In the genomic region with DNA sequence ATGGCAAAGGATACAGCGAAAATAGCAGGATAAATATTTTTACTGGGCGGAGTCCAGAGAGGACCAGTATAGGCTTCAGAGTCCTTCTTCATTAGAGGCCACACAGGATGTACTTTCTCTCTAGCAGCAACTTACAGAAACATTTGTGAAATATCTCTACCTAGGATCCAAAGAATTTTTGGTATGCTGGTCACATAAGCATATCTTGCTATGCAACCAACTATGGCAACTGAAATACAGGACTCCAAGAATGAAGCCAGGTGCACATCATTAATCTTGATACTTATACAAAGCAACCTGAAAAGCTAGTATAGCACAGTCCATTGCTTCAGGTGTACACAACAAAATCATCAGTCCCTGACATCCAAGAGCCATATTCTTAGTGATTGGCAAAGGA, we compare ENCODE assay signal across 16 cellular contexts. TPM values are rescaled to one million over a fixed set of nuclear protein-coding genes. Genes with fewer than 3 reads are reported as not detected.
DNase-seq lines count a peak whose midpoint lies in the region; ATAC-seq and TF ChIP-seq lines count a peak whose summit lies in the region.
"Had no signal": no experiment of that assay in that cellular context is flagged by ENCODE, and none has a peak within 500 bp of the region (broad histone marks: within the 10 kb centered on the region; RNA-seq: fewer than 3 reads in every experiment).

No MANE protein-coding gene starts in this region.

- no peak for TF ChIP-seq CTCF in activated B cell treated with CpG ODN at 0.5 μM for 24 hours (IDR thresholded peaks at IDR 0.05)

- no peak for DNase-seq in activated naive CD4-positive, alpha-beta T cell treated with anti-CD3 and anti-CD28 coated beads, Interleukin-2, amount 50 U/mL, for 16 hours
- DNase-seq in activated B cell treated with CpG ODN at 0.5 μM for 24 hours (no peak), glomerular visceral epithelial cell (ENCODE audit: extremely low spot score) (peak; percentile 39), NCI-H1436 (lab: John Stamatoyannopoulos, UW) (no peak), epidermal melanocyte (ENCODE audit: insufficient read length, low spot score) (no peak)
- DNase-seq: amniotic stem cell; islet precursor cell; NCI-H1048; NCI-H2171; occipital lobe; stimulated activated naive CD8-positive, alpha-beta T cell treated with anti-CD3 and anti-CD28 coated beads, Interleukin-15, amount 100 ng/mL, for 72 hours had no signal

- H3K27ac Mint-ChIP-seq in activated naive CD4-positive, alpha-beta T cell treated with anti-CD3 and anti-CD28 coated beads, Interleukin-2, amount 50 U/mL, for 24 hours: peak overlapping the region; percentile 94
- peak overlapping the region; percentile 86 for H3K27ac Mint-ChIP-seq in activated B cell treated with CpG ODN at 0.5 μM for 24 hours

- intact Hi-C loops in activated B cell treated with CpG ODN at 0.5 μM for 24 hours (cut with micrococcal nuclease): loop anchor here (5.0 kb wide), 3 partner anchors 466 to 736 kb away; partner anchors contain the start of genes GLS, STAT1 and STAT4

- H3K27me3 Mint-ChIP-seq in activated naive CD4-positive, alpha-beta T cell treated with anti-CD3 and anti-CD28 coated beads, Interleukin-2, amount 50 U/mL, for 24 hours: no peaks in the 10 kb centered on the region
- H3K27me3 Mint-ChIP-seq in activated B cell treated with CpG ODN at 0.5 μM for 24 hours: no peaks in the 10 kb centered on the region
- H3K27me3 Mint-ChIP-seq: dendritic cell treated with granulocyte-macrophage colony-stimulating factor and Interleukin-4, amounts not matched to agents 40 ng/mL and 50 ng/mL, for 4 days; stimulated activated naive CD8-positive, alpha-beta T cell treated with anti-CD3 and anti-CD28 coated beads, Interleukin-15, amount 100 ng/mL, for 72 hours had no signal

- peaks cover 67% of the 10 kb centered on the region for H3K4me1 Mint-ChIP-seq in activated naive CD4-positive, alpha-beta T cell treated with anti-CD3 and anti-CD28 coated beads, Interleukin-2, amount 50 U/mL, for 24 hours
- H3K4me1 Mint-ChIP-seq in activated B cell treated with CpG ODN at 0.5 μM for 24 hours: peaks cover 47% of the 10 kb centered on the region

- CTCF ChIA-PET in activated B cell treated with CpG ODN at 0.5 μM for 24 hours (lab: Charles Lee): interaction anchor here (1.2 to 2.8 kb wide), 2 partner anchors 19 to 58 kb away, joined by 4 to 17 read pairs; partner anchors contain the start of gene NABP1

- POLR2A ChIA-PET in activated B cell treated with CpG ODN at 0.5 μM for 24 hours (lab: Charles Lee): interaction anchor here (1.2 to 17.8 kb wide), 2 partner anchors 47 to 60 kb away, joined by 3 to 380 read pairs; partner anchors contain the start of gene NABP1

- peaks cover 6% of the 10 kb centered on the region for H3K36me3 Mint-ChIP-seq in activated naive CD4-positive, alpha-beta T cell treated with anti-CD3 and anti-CD28 coated beads, Interleukin-2, amount 50 U/mL, for 24 hours
- no peaks in the 10 kb centered on the region for H3K36me3 Mint-ChIP-seq in activated B cell treated with CpG ODN at 0.5 μM for 24 hours (ENCODE audit: low read depth)

- no peak for ATAC-seq in activated B cell treated with CpG ODN at 0.5 μM for 24 hours (ENCODE audit: low read depth)
- no peak for ATAC-seq in HG02610 (IDR thresholded peaks at IDR 0.05; ENCODE audit: unreplicated experiment)
- no peak for ATAC-seq in HG03159 (IDR thresholded peaks at IDR 0.05; ENCODE audit: unreplicated experiment)
- ATAC-seq: HepG2 had no signal

- H3K4me3 Mint-ChIP-seq in activated naive CD4-positive, alpha-beta T cell treated with anti-CD3 and anti-CD28 coated beads, Interleukin-2, amount 50 U/mL, for 24 hours: peak overlapping the region; percentile 39
- H3K4me3 Mint-ChIP-seq in activated B cell treated with CpG ODN at 0.5 μM for 24 hours: no peak overlapping the region
- H3K4me3 Mint-ChIP-seq: dendritic cell treated with granulocyte-macrophage colony-stimulating factor and Interleukin-4, amounts not matched to agents 40 ng/mL and 50 ng/mL, for 4 days had no signal

- peaks cover 5% of the 10 kb centered on the region for H3K9me3 Mint-ChIP-seq in activated naive CD4-positive, alpha-beta T cell treated with anti-CD3 and anti-CD28 coated beads, Interleukin-2, amount 50 U/mL, for 24 hours
- H3K9me3 Mint-ChIP-seq in activated B cell treated with CpG ODN at 0.5 μM for 24 hours: no peaks in the 10 kb centered on the region
- H3K9me3 Mint-ChIP-seq: dendritic cell treated with granulocyte-macrophage colony-stimulating factor and Interleukin-4, amounts not matched to agents 40 ng/mL and 50 ng/mL, for 4 days; stimulated activated naive CD8-positive, alpha-beta T cell treated with anti-CD3 and anti-CD28 coated beads, Interleukin-15, amount 100 ng/mL, for 72 hours had no signal

RNA-seq across cellular contexts. Expression of gene NABP1, which starts 59.1 kb away (rescaled TPM):
- total RNA-seq in activated B cell treated with CpG ODN at 0.5 μM for 24 hours: 69.6 and 86.0 TPM in 2 replicates
